9 cellular contexts compared by ENCODE assay signal in the genomic region with DNA sequence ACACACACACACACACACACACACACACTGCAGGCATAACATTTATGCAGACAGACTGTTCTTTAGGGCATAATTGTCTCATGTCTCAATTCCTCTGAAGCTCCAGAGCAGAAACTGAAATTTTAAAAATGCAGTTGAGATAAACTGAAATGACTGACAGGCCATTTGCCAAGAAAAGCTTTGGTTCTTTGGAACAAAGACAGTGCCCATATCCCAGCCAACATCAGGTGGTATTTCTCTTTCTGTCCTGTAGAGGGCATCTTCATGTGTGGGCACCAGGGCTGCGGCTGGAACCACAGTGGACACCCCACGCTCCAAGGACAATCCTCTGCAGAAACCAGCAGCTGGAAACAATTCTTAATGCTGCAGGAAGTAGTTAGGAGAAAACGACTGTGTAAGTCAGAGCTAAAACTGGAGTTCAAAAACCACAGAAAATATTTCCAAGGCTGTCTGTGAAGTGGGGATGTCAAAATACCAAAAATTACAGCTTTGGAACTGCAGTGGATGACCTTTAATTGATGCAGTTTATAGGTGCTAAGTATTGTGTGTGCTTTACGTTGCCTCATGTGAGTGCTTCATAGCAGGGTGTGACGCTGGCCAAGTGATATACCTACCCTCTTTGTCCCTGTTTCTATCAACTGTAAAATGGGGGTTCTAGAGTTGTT. TPM values are rescaled to one million over a fixed set of nuclear protein-coding genes. Genes with fewer than 3 reads are reported as not detected.
DNase-seq lines count a peak whose midpoint lies in the region; ATAC-seq and TF ChIP-seq lines count a peak whose summit lies in the region.
"Had no signal": no experiment of that assay in that cellular context is flagged by ENCODE, and none has a peak within 500 bp of the region (broad histone marks: within the 10 kb centered on the region; RNA-seq: fewer than 3 reads in every experiment).

No MANE protein-coding gene starts in this region.

- ATAC-seq in thoracic aorta (ENCODE audit: insufficient number of reproducible peaks, low FRiP score, low read depth), result no peak
- no peak for ATAC-seq in stimulated activated naive CD8-positive, alpha-beta T cell treated with anti-CD3 and anti-CD28 coated beads, Interleukin-15, amount 100 ng/mL, for 72 hours
- no peak for ATAC-seq in HG03565 (IDR thresholded peaks at IDR 0.05; ENCODE audit: unreplicated experiment)

- peak; percentile 59 for TF ChIP-seq CTCF in fibroblast of pulmonary artery (IDR thresholded peaks at IDR 0.05; ENCODE audit: low read length, missing control alignments)
- TF ChIP-seq CTCF in thoracic aorta (IDR thresholded peaks at IDR 0.05), result peak; percentile 49

- no peak overlapping the region for H3K4me3 Mint-ChIP-seq in stimulated activated naive CD8-positive, alpha-beta T cell treated with anti-CD3 and anti-CD28 coated beads, Interleukin-15, amount 100 ng/mL, for 72 hours

- no peaks in the 10 kb centered on the region for H3K27me3 Mint-ChIP-seq in stimulated activated naive CD8-positive, alpha-beta T cell treated with anti-CD3 and anti-CD28 coated beads, Interleukin-15, amount 100 ng/mL, for 72 hours

- H3K36me3 ChIP-seq in HAP-1 (replicated peaks) (no peaks in the 10 kb centered on the region), thoracic aorta (no peaks in the 10 kb centered on the region)

- in situ Hi-C loops in HAP-1 (cut with MboI; ENCODE audit: low sequenced_read_pairs), result no loop called here

- peak overlapping the region; percentile 32 to 47 for H3K27ac ChIP-seq in thoracic aorta

- no peak overlapping the region for H3K4me3 ChIP-seq in HAP-1
- no peak overlapping the region for H3K4me3 ChIP-seq in fibroblast of pulmonary artery (replicated peaks; ENCODE audit: low read depth, low read length)
- no peak overlapping the region for H3K4me3 ChIP-seq in thoracic aorta

- H3K9me3 Mint-ChIP-seq in stimulated activated naive CD8-positive, alpha-beta T cell treated with anti-CD3 and anti-CD28 coated beads, Interleukin-15, amount 100 ng/mL, for 72 hours, result peaks cover 0 to 4% of the 10 kb centered on the region in 2 donors

- H3K9me3 ChIP-seq in HAP-1 (peaks cover 7% of the 10 kb centered on the region), thoracic aorta (no peaks in the 10 kb centered on the region)

- no peaks in the 10 kb centered on the region for H3K27me3 ChIP-seq in HAP-1 (ENCODE audit: low read depth)
- H3K27me3 ChIP-seq in thoracic aorta (replicated peaks; ENCODE audit: insufficient read depth), result no peaks in the 10 kb centered on the region

- H3K27ac Mint-ChIP-seq in stimulated activated naive CD8-positive, alpha-beta T cell treated with anti-CD3 and anti-CD28 coated beads, Interleukin-15, amount 100 ng/mL, for 72 hours, result no peak overlapping the region

- H3K4me1 ChIP-seq in HAP-1 (peaks cover 5% of the 10 kb centered on the region; the same call in 1 of the 2 replicates), thoracic aorta (ENCODE audit: control insufficient read depth in 1 of 2, low read depth in 2 of 2) (peaks cover 7 to 36% of the 10 kb centered on the region in 2 donors)

- peak; percentile 30 for DNase-seq in CD1c-positive myeloid dendritic cell (ENCODE audit: extremely low spot score)
- peak; percentile 18 to 41 for DNase-seq in HAP-1 (ENCODE audit: low spot score in 2 of 2)
- DNase-seq in RPMI7951 (ENCODE audit: low read depth), result peak; percentile 66
- DNase-seq in fibroblast of pulmonary artery (ENCODE audit: low read depth), result peak; percentile 67
- no peak for DNase-seq in thoracic aorta (ENCODE audit: low spot score)
- no peak for DNase-seq in NCI-H1694 treated with DMSO at 0.1 percent for 48 hours (lab: John Stamatoyannopoulos, UW)
- DNase-seq in stimulated activated naive CD8-positive, alpha-beta T cell treated with anti-CD3 and anti-CD28 coated beads, Interleukin-15, amount 100 ng/mL, for 72 hours, result no peak

- H3K4me1 Mint-ChIP-seq in stimulated activated naive CD8-positive, alpha-beta T cell treated with anti-CD3 and anti-CD28 coated beads, Interleukin-15, amount 100 ng/mL, for 72 hours, result peaks cover 35% of the 10 kb centered on the region

RNA-seq across cellular contexts. Expression of gene MEFV, which starts 10.6 kb away (rescaled TPM):
- 4.3 and 4.8 TPM in 2 replicates for total RNA-seq in RPMI7951 (2014; rRNA removed; shearing (Covaris generic))
- 1 to 10 TPM; 3.5 to 6.1 TPM for total RNA-seq in thoracic aorta
- total RNA-seq: glomerular endothelial cell had no signal

RNA-seq across cellular contexts. Expression of gene ZNF263, which starts 16.3 kb away (rescaled TPM):
- 19.8 and 28.6 TPM in 2 replicates for total RNA-seq in RPMI7951 (2014; rRNA removed; shearing (Covaris generic))
- total RNA-seq in thoracic aorta, result 10 to 100 TPM; 41.4 to 59.5 TPM

RNA-seq across cellular contexts. Expression of gene ZNF200, which starts 32.0 kb away (rescaled TPM):
- 9.8 and 14.9 TPM in 2 replicates for total RNA-seq in RPMI7951 (2014; rRNA removed; shearing (Covaris generic))
- 10 to 100 TPM in 1 of 2 donors, 1 to 10 TPM in 1; 1.2 to 11.1 TPM for total RNA-seq in thoracic aorta

RNA-seq across cellular contexts. Expression of gene TIGD7, which starts 38.2 kb away (rescaled TPM):
- 4.4 and 5.0 TPM in 2 replicates for total RNA-seq in RPMI7951 (2014; rRNA removed; shearing (Covaris generic))
- total RNA-seq in thoracic aorta, result 1 to 10 TPM; 2.3 to 5.1 TPM

RNA-seq across cellular contexts. Expression of gene ZNF75A, which starts 38.3 kb away (rescaled TPM):
- total RNA-seq in RPMI7951 (2014; rRNA removed; shearing (Covaris generic)), result 15.3 and 16.0 TPM in 2 replicates
- total RNA-seq in thoracic aorta, result 10 to 100 TPM; 11.5 to 41.6 TPM

Comparison
In these comparisons a context has a peak if more than half of its experiments do, and no peak if none do; other contexts are left out.
1. DNase-seq: peak in CD1c-positive myeloid dendritic cell (single experiment), HAP-1 (2 of 2), RPMI7951 (single experiment) and fibroblast of pulmonary artery (single experiment); none in thoracic aorta (single experiment), NCI-H1694 treated with DMSO at 0.1 percent for 48 hours (single experiment) and stimulated activated naive CD8-positive, alpha-beta T cell treated with anti-CD3 and anti-CD28 coated beads, Interleukin-15, amount 100 ng/mL, for 72 hours (0 of 2).